1 cellular context compared by ENCODE assay signal in genomic region chr19:57578487-57579205, GRCh38.
TF ChIP-seq lines count a peak whose summit lies in the region.

Gene ZNF416, minus strand, starts transcription at chr19:57578911. Its CDS starts 207 bp downstream, at chr19:57578704.

TF ChIP-seq in HepG2, 621 proteins besides CTCF, POLR2A, EP300 and RAD21 (continued from another document and continues in another):
- TF ChIP-seq PRDM10 (CRISPR knock-in tag; IDR thresholded peaks at IDR 0.05; ENCODE audit: low read depth) (no peak), SNAPC4 (CRISPR knock-in tag; IDR thresholded peaks at IDR 0.05) (no peak), ZFP82 (CRISPR knock-in tag; IDR thresholded peaks at IDR 0.05; ENCODE audit: borderline replicate concordance) (no peak), ZNF761 (CRISPR knock-in tag; conservative IDR thresholded peaks at IDR 0.05) (peak; percentile 84), ARID3A (IDR thresholded peaks at IDR 0.05; ENCODE audit: low read depth, low read length) (no peak), SAFB2 (CRISPR knock-in tag; IDR thresholded peaks at IDR 0.05; ENCODE audit: borderline replicate concordance, low read depth) (no peak), KLF12 (CRISPR knock-in tag; IDR thresholded peaks at IDR 0.05; ENCODE audit: borderline replicate concordance) (0 out of 2 replicates have a peak, but pooled peaks have one; percentile 75), HNF4G (IDR thresholded peaks at IDR 0.05; ENCODE audit: borderline replicate concordance, low read depth, low read length) (no peak; the same call in 1 of the 2 replicates), HNF4G (CRISPR knock-in tag; IDR thresholded peaks at IDR 0.05; ENCODE audit: borderline replicate concordance, low read depth) (0 out of 2 replicates have a peak, but pooled peaks have one; percentile 33), GMEB2 (CRISPR knock-in tag; IDR thresholded peaks at IDR 0.05; ENCODE audit: low read depth) (peak; percentile 60; the same call in 1 of the 2 replicates), ATF7-NPFF (CRISPR knock-in tag; IDR thresholded peaks at IDR 0.05; ENCODE audit: low read depth) (no peak), ZBTB44 (CRISPR knock-in tag; IDR thresholded peaks at IDR 0.05) (no peak), ZSCAN9 (CRISPR knock-in tag; IDR thresholded peaks at IDR 0.05; ENCODE audit: borderline replicate concordance) (no peak), ZNF296 (CRISPR knock-in tag; conservative IDR thresholded peaks at IDR 0.05) (no peak), SALL2 (CRISPR knock-in tag; IDR thresholded peaks at IDR 0.05) (peak; percentile 95), ZMYM3 (CRISPR knock-in tag; IDR thresholded peaks at IDR 0.05) (0 out of 2 replicates have a peak, but pooled peaks have one; percentile 33), PCBP1 (IDR thresholded peaks at IDR 0.05; ENCODE audit: borderline replicate concordance, low read depth, low read length) (no peak), ARID2 (CRISPR knock-in tag; IDR thresholded peaks at IDR 0.05; ENCODE audit: borderline replicate concordance) (no peak), JUN (CRISPR knock-in tag; IDR thresholded peaks at IDR 0.05) (no peak), MYPOP (CRISPR knock-in tag; IDR thresholded peaks at IDR 0.05) (0 out of 2 replicates have a peak, but pooled peaks have one; percentile 24), ZNF547 (CRISPR knock-in tag; IDR thresholded peaks at IDR 0.05) (peak; percentile 63), ONECUT2 (CRISPR knock-in tag; IDR thresholded peaks at IDR 0.05) (no peak), ATF3 (CRISPR knock-in tag; IDR thresholded peaks at IDR 0.05) (no peak), ZNF264 (CRISPR knock-in tag; IDR thresholded peaks at IDR 0.05) (peak; percentile 57; the same call in 1 of the 2 replicates), MBD4 (IDR thresholded peaks at IDR 0.05; ENCODE audit: borderline replicate concordance, low read length) (no peak), HDAC6 (IDR thresholded peaks at IDR 0.05; ENCODE audit: low read depth, low read length) (no peak), ZNF503 (CRISPR knock-in tag; IDR thresholded peaks at IDR 0.05) (0 out of 2 replicates have a peak, but pooled peaks have one; percentile 26), ZNF354B (CRISPR knock-in tag; IDR thresholded peaks at IDR 0.05) (no peak), HNF4A (CRISPR knock-in tag; IDR thresholded peaks at IDR 0.05) (0 out of 2 replicates have a peak, but pooled peaks have one; percentile 9), ZBTB38 (CRISPR knock-in tag; IDR thresholded peaks at IDR 0.05) (no peak), ZNF282 (IDR thresholded peaks at IDR 0.05; ENCODE audit: partially characterized antibody) (no peak), ZBTB39 (CRISPR knock-in tag; IDR thresholded peaks at IDR 0.05) (no peak), TBX2 (CRISPR knock-in tag; IDR thresholded peaks at IDR 0.05; ENCODE audit: borderline replicate concordance) (peak; percentile 32; the same call in 1 of the 2 replicates), FIP1L1 (IDR thresholded peaks at IDR 0.05; ENCODE audit: borderline replicate concordance, insufficient read depth, low read depth, low read length) (no peak), LBX2 (CRISPR knock-in tag; IDR thresholded peaks at IDR 0.05; ENCODE audit: borderline replicate concordance) (no peak), SMAD1 (CRISPR knock-in tag; IDR thresholded peaks at IDR 0.05; ENCODE audit: borderline replicate concordance, low read depth) (peak; percentile 63; the same call in 1 of the 2 replicates), ZNF20 (CRISPR knock-in tag; IDR thresholded peaks at IDR 0.05) (no peak)
